ENCODE assay signal across 8 cellular contexts in the genomic region with DNA sequence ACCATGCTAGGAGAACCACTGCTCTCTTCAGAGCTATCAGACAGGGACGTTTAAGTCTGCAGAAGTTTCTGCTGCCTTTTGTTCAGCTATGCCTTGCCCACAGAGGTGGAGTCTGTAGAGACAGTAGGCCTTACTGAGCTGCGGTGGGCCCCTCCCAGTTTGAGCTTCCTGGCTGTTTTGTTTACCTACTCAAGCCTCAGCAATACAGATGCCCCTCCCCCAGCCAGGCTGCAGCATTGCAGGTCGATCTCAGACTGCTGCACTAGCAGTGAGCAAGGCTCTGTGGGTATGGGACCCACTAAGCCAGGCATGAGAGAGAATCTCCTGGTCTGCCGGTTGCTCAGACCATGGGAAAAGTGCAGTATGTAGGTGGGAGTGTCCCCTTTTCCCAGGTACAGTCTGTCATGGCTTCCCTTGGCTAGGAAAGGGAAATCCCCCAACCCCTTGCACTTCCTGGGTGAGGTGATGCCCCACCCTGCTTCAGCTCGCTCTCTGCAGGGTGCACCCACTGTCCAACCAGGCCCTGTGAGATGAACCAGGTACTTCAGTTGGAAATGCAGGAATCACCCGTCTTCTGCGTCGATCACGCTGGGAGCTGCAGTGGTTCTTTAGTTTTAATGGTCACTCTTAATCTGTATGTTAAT. TPM values are rescaled to one million over a fixed set of nuclear protein-coding genes. Genes with fewer than 3 reads are reported as not detected.
DNase-seq lines count a peak whose midpoint lies in the region; ATAC-seq and TF ChIP-seq lines count a peak whose summit lies in the region.
"Not testable (repeated sequence)": the region's sequence is repeated elsewhere in the genome, so short reads cannot be mapped to it uniquely, and the experiment has no call there.

No MANE protein-coding gene starts in this region.

- POLR2A ChIA-PET in Caco-2 (lab: Charles Lee); WTC11 (lab: Charles Lee): not testable (repeated sequence)

- CTCF ChIA-PET in Caco-2 (lab: Charles Lee) = not testable (repeated sequence)
- CTCF ChIA-PET in WTC11 (lab: Charles Lee) = interaction anchor here (1.4 to 1.9 kb wide), 3 partner anchors 289 to 360 kb away, joined by 3 to 5 read pairs (median 5); no protein-coding TSS in a partner anchor

- not testable (repeated sequence) for H3K27me3 ChIP-seq in Caco-2 (replicated peaks; ENCODE audit: control insufficient read depth, insufficient read depth, low read length); iPS-18a (ENCODE audit: control insufficient read depth, insufficient read depth, low read length)

- DNase-seq in Caco-2 (peak; percentile 51 to 58), NCI-H2171 treated with DMSO at 0.1 percent for 48 hours (lab: John Stamatoyannopoulos, UW) (peak; percentile 18), WTC11 (ENCODE audit: low spot score) (peak; percentile 80)
- DNase-seq in activated naive CD8-positive, alpha-beta T cell treated with anti-CD3 and anti-CD28 coated beads, Interleukin-2, amount 50 U/mL, for 24 hours = peak; percentile 34

- BruUV-seq in Caco-2 (replicated peaks; lab: Mats Ljungman, UMichigan) = not testable (repeated sequence)

- not testable (repeated sequence) for H3K4me3 Mint-ChIP-seq in Caco-2 (ENCODE audit: unreplicated experiment); activated naive CD8-positive, alpha-beta T cell treated with anti-CD3 and anti-CD28 coated beads, Interleukin-2, amount 50 U/mL, for 24 hours
- peak overlapping the region; percentile 41 for H3K4me3 Mint-ChIP-seq in WTC11

- not testable (repeated sequence) for H3K4me1 ChIP-seq in Caco-2
- H3K4me1 ChIP-seq in iPS-18a (ENCODE audit: control insufficient read depth, low read depth, low read length) = peaks cover 38% of the 10 kb centered on the region

- H3K27me3 Mint-ChIP-seq in Caco-2 (ENCODE audit: insufficient read depth, unreplicated experiment); WTC11 (ENCODE audit: low read depth); activated naive CD8-positive, alpha-beta T cell treated with anti-CD3 and anti-CD28 coated beads, Interleukin-2, amount 50 U/mL, for 24 hours: not testable (repeated sequence)

- H3K9me3 Mint-ChIP-seq in Caco-2 (ENCODE audit: unreplicated experiment) = not testable (repeated sequence)
- peaks cover 34% of the 10 kb centered on the region for H3K9me3 Mint-ChIP-seq in WTC11
- H3K9me3 Mint-ChIP-seq in activated naive CD8-positive, alpha-beta T cell treated with anti-CD3 and anti-CD28 coated beads, Interleukin-2, amount 50 U/mL, for 24 hours = peaks cover 66% of the 10 kb centered on the region

- not testable (repeated sequence) for H3K9ac ChIP-seq in iPS-18a (ENCODE audit: low read length)

- H3K36me3 ChIP-seq in Caco-2 (ENCODE audit: control insufficient read depth, insufficient read depth, low read length); iPS-18a (ENCODE audit: control insufficient read depth, low read depth, low read length): not testable (repeated sequence)

- ATAC-seq in GM19467 (IDR thresholded peaks at IDR 0.05; ENCODE audit: unreplicated experiment) (peak; percentile 83), HG03103 (IDR thresholded peaks at IDR 0.05; ENCODE audit: low read depth, unreplicated experiment) (peak; percentile 94), WTC11 (peak; percentile 94)
- ATAC-seq in activated naive CD8-positive, alpha-beta T cell treated with anti-CD3 and anti-CD28 coated beads, Interleukin-2, amount 50 U/mL, for 24 hours = peak; percentile 25

- TF ChIP-seq CTCF in Caco-2 (IDR thresholded peaks at IDR 0.05; ENCODE audit: insufficient read depth in 1 of 2, low read depth in 1 of 2, low read length in 1 of 2, severe bottlenecking in 1 of 2, unreplicated experiment in 1 of 2); WTC11 (IDR thresholded peaks at IDR 0.05): not testable (repeated sequence)

- intact Hi-C loops in Caco-2 (cut with micrococcal nuclease; ENCODE audit: unreplicated experiment) = not testable (repeated sequence)

- not testable (repeated sequence) for H3K4me1 Mint-ChIP-seq in Caco-2 (ENCODE audit: low read depth, unreplicated experiment)
- H3K4me1 Mint-ChIP-seq in WTC11 = peaks cover 63% of the 10 kb centered on the region
- peaks cover 69% of the 10 kb centered on the region for H3K4me1 Mint-ChIP-seq in activated naive CD8-positive, alpha-beta T cell treated with anti-CD3 and anti-CD28 coated beads, Interleukin-2, amount 50 U/mL, for 24 hours

- not testable (repeated sequence) for H3K36me3 Mint-ChIP-seq in Caco-2 (ENCODE audit: insufficient read depth, unreplicated experiment)
- peaks cover 51% of the 10 kb centered on the region for H3K36me3 Mint-ChIP-seq in WTC11
- peaks cover 95% of the 10 kb centered on the region for H3K36me3 Mint-ChIP-seq in activated naive CD8-positive, alpha-beta T cell treated with anti-CD3 and anti-CD28 coated beads, Interleukin-2, amount 50 U/mL, for 24 hours (ENCODE audit: low read depth)

- H3K9me3 ChIP-seq in Caco-2; iPS-18a (ENCODE audit: control insufficient read depth, low read depth, low read length): not testable (repeated sequence)

- not testable (repeated sequence) for H3K4me3 ChIP-seq in Caco-2 (ENCODE audit: low read depth, low read length); skin epidermis
- peak overlapping the region; percentile 30 for H3K4me3 ChIP-seq in iPS-18a (ENCODE audit: low read length)

- not testable (repeated sequence) for H3K27ac ChIP-seq in iPS-18a (ENCODE audit: low read length)
- peak overlapping the region in 11 of 21 experiments; percentile 12 to 86 (median 53) for H3K27ac ChIP-seq in skin epidermis

- not testable (repeated sequence) for H3K27ac Mint-ChIP-seq in Caco-2 (ENCODE audit: unreplicated experiment)
- peak overlapping the region; percentile 93 for H3K27ac Mint-ChIP-seq in WTC11
- H3K27ac Mint-ChIP-seq in activated naive CD8-positive, alpha-beta T cell treated with anti-CD3 and anti-CD28 coated beads, Interleukin-2, amount 50 U/mL, for 24 hours = peak overlapping the region; percentile 20

TF ChIP-seq in WTC11, 78 proteins besides CTCF, POLR2A, EP300 and RAD21 (continues in another document):
- TF ChIP-seq FOXP1 (CRISPR knock-in tag; IDR thresholded peaks at IDR 0.05; ENCODE audit: borderline replicate concordance) = peak; percentile 98
- TF ChIP-seq, protein P1, sequence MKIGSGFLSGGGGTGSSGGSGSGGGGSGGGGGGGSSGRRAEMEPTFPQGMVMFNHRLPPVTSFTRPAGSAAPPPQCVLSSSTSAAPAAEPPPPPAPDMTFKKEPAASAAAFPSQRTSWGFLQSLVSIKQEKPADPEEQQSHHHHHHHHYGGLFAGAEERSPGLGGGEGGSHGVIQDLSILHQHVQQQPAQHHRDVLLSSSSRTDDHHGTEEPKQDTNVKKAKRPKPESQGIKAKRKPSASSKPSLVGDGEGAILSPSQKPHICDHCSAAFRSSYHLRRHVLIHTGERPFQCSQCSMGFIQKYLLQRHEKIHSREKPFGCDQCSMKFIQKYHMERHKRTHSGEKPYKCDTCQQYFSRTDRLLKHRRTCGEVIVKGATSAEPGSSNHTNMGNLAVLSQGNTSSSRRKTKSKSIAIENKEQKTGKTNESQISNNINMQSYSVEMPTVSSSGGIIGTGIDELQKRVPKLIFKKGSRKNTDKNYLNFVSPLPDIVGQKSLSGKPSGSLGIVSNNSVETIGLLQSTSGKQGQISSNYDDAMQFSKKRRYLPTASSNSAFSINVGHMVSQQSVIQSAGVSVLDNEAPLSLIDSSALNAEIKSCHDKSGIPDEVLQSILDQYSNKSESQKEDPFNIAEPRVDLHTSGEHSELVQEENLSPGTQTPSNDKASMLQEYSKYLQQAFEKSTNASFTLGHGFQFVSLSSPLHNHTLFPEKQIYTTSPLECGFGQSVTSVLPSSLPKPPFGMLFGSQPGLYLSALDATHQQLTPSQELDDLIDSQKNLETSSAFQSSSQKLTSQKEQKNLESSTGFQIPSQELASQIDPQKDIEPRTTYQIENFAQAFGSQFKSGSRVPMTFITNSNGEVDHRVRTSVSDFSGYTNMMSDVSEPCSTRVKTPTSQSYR (CRISPR knock-in tag; IDR thresholded peaks at IDR 0.05) = 0 out of 2 replicates have a peak, but pooled peaks have one; percentile 51
- 0 out of 2 replicates have a peak, but pooled peaks have one; percentile 32 for TF ChIP-seq SP1 (CRISPR knock-in tag; conservative IDR thresholded peaks at IDR 0.05)
- TF ChIP-seq FOXK1 (CRISPR knock-in tag; IDR thresholded peaks at IDR 0.05) = peak; percentile 46; the same call in 1 of the 2 replicates
- TF ChIP-seq ZNF423 (CRISPR knock-in tag; IDR thresholded peaks at IDR 0.05) = 0 out of 2 replicates have a peak, but pooled peaks have one; percentile 8
- TF ChIP-seq CREM (CRISPR knock-in tag; IDR thresholded peaks at IDR 0.05) = 0 out of 2 replicates have a peak, but pooled peaks have one; percentile 54
- TF ChIP-seq, protein P2, sequence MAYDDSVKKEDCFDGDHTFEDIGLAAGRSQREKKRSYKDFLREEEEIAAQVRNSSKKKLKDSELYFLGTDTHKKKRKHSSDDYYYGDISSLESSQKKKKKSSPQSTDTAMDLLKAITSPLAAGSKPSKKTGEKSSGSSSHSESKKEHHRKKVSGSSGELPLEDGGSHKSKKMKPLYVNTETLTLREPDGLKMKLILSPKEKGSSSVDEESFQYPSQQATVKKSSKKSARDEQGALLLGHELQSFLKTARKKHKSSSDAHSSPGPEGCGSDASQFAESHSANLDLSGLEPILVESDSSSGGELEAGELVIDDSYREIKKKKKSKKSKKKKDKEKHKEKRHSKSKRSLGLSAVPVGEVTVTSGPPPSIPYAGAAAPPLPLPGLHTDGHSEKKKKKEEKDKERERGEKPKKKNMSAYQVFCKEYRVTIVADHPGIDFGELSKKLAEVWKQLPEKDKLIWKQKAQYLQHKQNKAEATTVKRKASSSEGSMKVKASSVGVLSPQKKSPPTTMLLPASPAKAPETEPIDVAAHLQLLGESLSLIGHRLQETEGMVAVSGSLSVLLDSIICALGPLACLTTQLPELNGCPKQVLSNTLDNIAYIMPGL (CRISPR knock-in tag; IDR thresholded peaks at IDR 0.05) = 0 out of 2 replicates have a peak, but pooled peaks have one; percentile 44

RNA-seq across cellular contexts. Expression of gene SLC30A7, which starts 53.7 kb away (rescaled TPM):
- 16.1 and 16.4 TPM in 2 replicates for total RNA-seq in Caco-2 (2022)
- total RNA-seq in WTC11 (2021) = 17.2 to 20.7 TPM (median 18.6 TPM) in 3 replicates

RNA-seq across cellular contexts. Expression of gene EXTL2, which starts 55.0 kb away (rescaled TPM):
- total RNA-seq in Caco-2 (2022) (7.2 and 7.4 TPM in 2 replicates), WTC11 (2021) (36.4 to 41.0 TPM (median 37.8 TPM) in 3 replicates)

Comparison
In these comparisons a context has a peak if more than half of its experiments do, and no peak if none do; other contexts are left out.
1. DNase-seq: peak in every context shown above with its lines; median percentile 80 in WTC11; 54 in Caco-2; 34 in activated naive CD8-positive, alpha-beta T cell treated with anti-CD3 and anti-CD28 coated beads, Interleukin-2, amount 50 U/mL, for 24 hours; 18 in NCI-H2171 treated with DMSO at 0.1 percent for 48 hours.
2. ATAC-seq: peak in every context shown above with its lines; median percentile 94 in HG03103; 94 in WTC11; 83 in GM19467; 25 in activated naive CD8-positive, alpha-beta T cell treated with anti-CD3 and anti-CD28 coated beads, Interleukin-2, amount 50 U/mL, for 24 hours.